1 cellular context compared by ENCODE assay signal in genomic region chr17:50584749-50585148, GRCh38.
TF ChIP-seq lines count a peak whose summit lies in the region.

No MANE protein-coding gene starts in this region.

TF ChIP-seq in H1, 55 proteins besides CTCF, POLR2A, EP300 and RAD21:
- TF ChIP-seq CTBP2 (IDR thresholded peaks at IDR 0.05; ENCODE audit: borderline replicate concordance, insufficient read depth, insufficient read length, low read length), result no peak
- no peak for TF ChIP-seq CBX8 (IDR thresholded peaks at IDR 0.05; ENCODE audit: borderline replicate concordance, low read depth, low read length)
- no peak for TF ChIP-seq JUN (IDR thresholded peaks at IDR 0.05; ENCODE audit: low read depth, low read length)
- no peak for TF ChIP-seq NANOG (IDR thresholded peaks at IDR 0.05; ENCODE audit: insufficient read depth, low read depth, low read length, poor library complexity, severe bottlenecking)
- TF ChIP-seq RNF2 (IDR thresholded peaks at IDR 0.05; ENCODE audit: borderline replicate concordance, low read depth, low read length, missing control alignments, poor library complexity, severe bottlenecking), result no peak
- no peak for TF ChIP-seq TAF1 (IDR thresholded peaks at IDR 0.05; ENCODE audit: low read depth, low read length)
- no peak for TF ChIP-seq USF2 (IDR thresholded peaks at IDR 0.05; ENCODE audit: low read length)
